In the genomic region with DNA sequence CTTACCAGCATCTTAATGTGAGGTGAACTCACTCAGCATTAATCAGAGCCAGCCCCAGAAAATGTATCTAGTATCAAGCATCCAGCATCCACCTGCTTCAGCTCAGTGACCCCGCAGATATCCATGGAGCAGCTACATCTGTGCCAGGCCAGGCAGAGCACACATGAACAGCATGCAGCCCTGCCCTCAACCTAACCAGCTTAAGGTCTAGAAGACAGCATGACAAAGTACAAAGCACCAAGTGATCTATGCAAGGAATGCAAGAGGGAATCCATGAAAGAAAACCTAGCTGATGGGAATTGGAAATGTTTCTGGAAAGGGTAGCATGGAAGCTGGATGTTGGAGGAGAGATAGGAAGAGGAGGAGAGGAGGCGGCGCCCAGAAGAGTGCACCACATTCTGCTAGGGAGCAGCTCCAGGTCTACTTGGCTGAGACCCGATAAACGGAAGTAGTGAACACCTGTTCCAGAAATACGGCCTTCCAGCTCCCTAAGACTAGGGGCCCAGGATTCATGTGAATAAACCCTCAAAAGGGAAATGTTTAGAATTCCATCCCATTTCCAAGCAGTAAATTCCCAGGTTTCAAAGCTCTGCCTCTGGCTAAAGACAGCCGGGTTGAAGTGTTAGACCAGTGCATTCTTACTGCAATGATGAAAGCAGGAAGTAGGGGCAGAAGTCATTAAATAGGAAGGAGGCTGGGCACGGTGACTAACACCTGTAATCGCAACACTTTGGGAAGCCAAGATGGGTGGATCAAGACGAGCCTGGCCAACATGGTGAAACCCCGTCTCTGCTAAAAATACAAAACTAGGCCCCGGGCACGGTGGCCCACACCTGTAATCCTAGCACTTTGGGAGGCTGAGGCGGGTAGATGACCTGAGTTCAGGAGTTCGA, we compare ENCODE assay signal across 10 cellular contexts. TPM values are rescaled to one million over a fixed set of nuclear protein-coding genes. Genes with fewer than 3 reads are reported as not detected.
DNase-seq lines count a peak whose midpoint lies in the region; ATAC-seq and TF ChIP-seq lines count a peak whose summit lies in the region.
"Had no signal": no experiment of that assay in that cellular context is flagged by ENCODE, and none has a peak within 500 bp of the region (broad histone marks: within the 10 kb centered on the region; RNA-seq: fewer than 3 reads in every experiment).

No MANE protein-coding gene starts in this region.

- no peak overlapping the region for H3K4me3 Mint-ChIP-seq in H9

- H3K27ac ChIP-seq in H9 (ENCODE audit: insufficient read length, low read depth, low read length) (no peak overlapping the region), PC-9 (peak overlapping the region; percentile 65), psoas muscle (peak overlapping the region; percentile 78)

- H2BK120ac ChIP-seq in H9 (ENCODE audit: low read depth, low read length, poor library complexity, severe bottlenecking), result no peak overlapping the region

- no peak overlapping the region for H3K14ac ChIP-seq in H9 (ENCODE audit: insufficient read depth, low read length)

- no peaks in the 10 kb centered on the region for H3K79me1 ChIP-seq in H9 (ENCODE audit: insufficient read depth, low read depth, low read length, poor library complexity, severe bottlenecking)

- H3K4me1 Mint-ChIP-seq in H9, result peaks cover 9 to 17% of the 10 kb centered on the region in 2 experiments

- no peak overlapping the region for H2BK20ac ChIP-seq in H9 (ENCODE audit: low read depth, low read length, poor library complexity, severe bottlenecking)

- H2AFZ ChIP-seq in H9 (ENCODE audit: low read length) (no peak overlapping the region), PC-9 (no peak overlapping the region)

- no peak overlapping the region for H3K9ac ChIP-seq in H9 (ENCODE audit: extremely low read depth, insufficient read length, low read length)

- no peak overlapping the region for H3T11ph ChIP-seq in H9 (ENCODE audit: low read length)

- no peak overlapping the region for H3K4ac ChIP-seq in H9 (ENCODE audit: low read depth, low read length)

- H2BK15ac ChIP-seq in H9 (ENCODE audit: low read depth, low read length), result no peak overlapping the region

- WGBS in H9 (ENCODE audit: extremely low coverage, insufficient read length, low lambda C conversion rate), result no CpG with 5 or more reads among the region's 15 CpGs
- 25 to 38% (median 26%) methylated on average over 15 of the region's 15 CpGs for WGBS in psoas muscle, 3 donors

- H3K23me2 ChIP-seq in H9 (ENCODE audit: insufficient read length, low read depth, low read length, poor library complexity, severe bottlenecking), result no peaks in the 10 kb centered on the region

- no TSS peak for BruUV-seq in PC-9 (replicated peaks; lab: Mats Ljungman, UMichigan)

- no peaks in the 10 kb centered on the region for H3K9me3 Mint-ChIP-seq in H9

- no peak overlapping the region for H2AK5ac ChIP-seq in H9 (ENCODE audit: insufficient read length, low read length)

- ATAC-seq in psoas muscle (peak; percentile 65 to 77 (median 72)), HG03108 (IDR thresholded peaks at IDR 0.05; ENCODE audit: unreplicated experiment) (no peak)

- no peak overlapping the region for H4K8ac ChIP-seq in H9 (replicated peaks; ENCODE audit: insufficient read length, low read depth, low read length)

- H3K36me3 Mint-ChIP-seq in H9 (ENCODE audit: insufficient read depth in 1 of 3, low read depth in 3 of 3), result peaks cover 26 to 42% (median 40%) of the 10 kb centered on the region in 3 experiments; a peak in 6 of 7 replicates

- peak; percentile 48 for DNase-seq in H9
- peak; percentile 55 to 89 for DNase-seq in PC-9
- peak; percentile 65 for DNase-seq in fibroblast of gingiva (ENCODE audit: low read depth)
- peak in 1 of 2 donors; percentile 74 for DNase-seq in psoas muscle
- no peak for DNase-seq in NCI-H128 (lab: John Stamatoyannopoulos, UW; ENCODE audit: unreplicated experiment)
- no peak for DNase-seq in erythroblast (lab: John Stamatoyannopoulos, UW)
- DNase-seq in HuH-7.5 (ENCODE audit: low spot score), result no peak
- DNase-seq: hypothalamus, MV-4-11 had no signal

- H3K4me3 ChIP-seq in PC-9, result no peak overlapping the region; the same call in 1 of the 2 replicates
- no peak overlapping the region for H3K4me3 ChIP-seq in psoas muscle

- H3K4me1 ChIP-seq in H9 (ENCODE audit: insufficient read depth, low read length) (peaks cover 3% of the 10 kb centered on the region; the same call in 1 of the 2 replicates), PC-9 (replicated peaks; ENCODE audit: insufficient read depth) (peaks cover 19% of the 10 kb centered on the region), psoas muscle (peaks cover 35% of the 10 kb centered on the region)

- H3K27me3 ChIP-seq in H9 (ENCODE audit: insufficient read depth, low read length), result no peaks in the 10 kb centered on the region
- H3K27me3 ChIP-seq in PC-9 (ENCODE audit: insufficient read depth, low read depth), result no peaks in the 10 kb centered on the region
- no peaks in the 10 kb centered on the region for H3K27me3 ChIP-seq in psoas muscle (ENCODE audit: insufficient read depth in 3 of 3, low read length in 2 of 3)

- H4K91ac ChIP-seq in H9 (ENCODE audit: insufficient read length, low read depth, low read length), result no peak overlapping the region

- no peak overlapping the region for H2BK12ac ChIP-seq in H9 (ENCODE audit: insufficient read length, low read depth, low read length)

- H3K36me3 ChIP-seq in PC-9 (ENCODE audit: low read depth), result peaks cover 9% of the 10 kb centered on the region; the same call in 1 of the 2 replicates
- H3K36me3 ChIP-seq in psoas muscle (ENCODE audit: insufficient read depth in 1 of 2, low read depth in 1 of 2), result peaks cover 0 to 36% of the 10 kb centered on the region in 2 donors

- CTCF ChIA-PET in PC-9 (lab: Charles Lee), result interaction anchor here (0.7 to 1.1 kb wide), 3 partner anchors 13 to 259 kb away, joined by 3 to 6 read pairs (median 4); no protein-coding TSS in a partner anchor

- H4K20me1 ChIP-seq in H9 (ENCODE audit: control insufficient read depth, insufficient read depth, insufficient read length) (no peaks in the 10 kb centered on the region), PC-9 (ENCODE audit: insufficient read depth) (no peaks in the 10 kb centered on the region)

- H3K4me2 ChIP-seq in H9 (ENCODE audit: insufficient read depth, insufficient read length, low read length) (no peak overlapping the region), PC-9 (peak overlapping the region; percentile 44)

- POLR2A ChIA-PET in PC-9 (lab: Charles Lee; ENCODE audit: unreplicated experiment), result interaction anchor here (0.5 to 0.6 kb wide), 2 partner anchors 72 to 200 kb away, joined by 4 read pairs; a partner anchor contains a TSS

- intact Hi-C loops in PC-9 (cut with micrococcal nuclease; ENCODE audit: unreplicated experiment), result loop anchor here (10.0 kb wide), 1 partner anchor 333 kb away; no protein-coding TSS in a partner anchor
- intact Hi-C loops in psoas muscle (cut with DNase I), result no loop called here

- H3K9me3 ChIP-seq in H9 (ENCODE audit: control insufficient read depth, low read depth, low read length) (no peaks in the 10 kb centered on the region), PC-9 (ENCODE audit: insufficient read depth, low read depth) (no peaks in the 10 kb centered on the region), psoas muscle (no peaks in the 10 kb centered on the region)

- no peaks in the 10 kb centered on the region for H3K9me2 ChIP-seq in PC-9 (ENCODE audit: insufficient read depth)

- H3K18ac ChIP-seq in H9 (ENCODE audit: insufficient read length, low read depth, low read length), result no peak overlapping the region

- peaks cover 2% of the 10 kb centered on the region; the same call in 1 of the 2 replicates for H3K27me3 Mint-ChIP-seq in H9 (ENCODE audit: low read depth)

- peaks cover 53% of the 10 kb centered on the region for H3F3A ChIP-seq in PC-9 (ENCODE audit: insufficient read depth, low read depth)

- no peak overlapping the region for H3K56ac ChIP-seq in H9 (ENCODE audit: insufficient read length, low read depth, low read length)

- no peak overlapping the region for H4K5ac ChIP-seq in H9 (ENCODE audit: insufficient read length, low read depth, low read length)

- H3K79me2 ChIP-seq in H9 (ENCODE audit: insufficient read depth, low read length) (no peaks in the 10 kb centered on the region), PC-9 (ENCODE audit: low read depth) (no peaks in the 10 kb centered on the region)

- TF ChIP-seq CTCF in H9 (conservative IDR thresholded peaks at IDR 0.05) (no peak), PC-9 (conservative IDR thresholded peaks at IDR 0.05) (no peak), psoas muscle (IDR thresholded peaks at IDR 0.05) (no peak)

- H2BK5ac ChIP-seq in H9 (ENCODE audit: insufficient read length, low read length), result no peak overlapping the region

- H3K27ac Mint-ChIP-seq in H9, result peak overlapping the region; percentile 2 to 88 (median 25); a peak in 3 of 7 replicates

- no peak overlapping the region for H3K23ac ChIP-seq in H9 (ENCODE audit: insufficient read length, low read depth, low read length)

- TF ChIP-seq POLR2A in erythroblast (IDR thresholded peaks at IDR 0.05; ENCODE audit: low read length), result no peak

RNA-seq across cellular contexts. Expression of a gene that starts 23.5 kb away (rescaled TPM):
- total RNA-seq in H9 (2021), result 33.6 and 34.9 TPM in 2 replicates
- 21.2 and 22.3 TPM in 2 replicates for total RNA-seq in PC-9 (2021)
- 10 to 100 TPM in 3 of 4 donors, 1 to 10 TPM in 1; 8.7 to 15.8 (median 11.9) TPM for total RNA-seq in psoas muscle
- 10 to 100 TPM in 1 of 3 donors, 1 to 10 TPM in 2; 7.2 to 12.3 (median 9.0) TPM for polyA plus RNA-seq in psoas muscle

RNA-seq across cellular contexts. Expression of a gene that starts 59.1 kb away (rescaled TPM):
- 1.3 and 1.6 TPM in 2 replicates for total RNA-seq in H9 (2021)
- total RNA-seq in PC-9 (2021), result 0.63 and 0.74 TPM in 2 replicates
- total RNA-seq in psoas muscle, result 1 to 10 TPM in 2 of 4 donors, under 1 TPM in 2; 0.32 to 2.0 (median 1.2) TPM
- polyA plus RNA-seq in psoas muscle, result 1 to 10 TPM in 1 of 3 donors, under 1 TPM in 2; 0.42 to 1.9 (median 0.62) TPM

Comparison
In these comparisons a context has a peak if more than half of its experiments do, and no peak if none do; other contexts are left out.
1. DNase-seq: peak in H9 (single experiment), PC-9 (2 of 2) and fibroblast of gingiva (single experiment); none in NCI-H128 (single experiment), erythroblast (0 of 2) and HuH-7.5 (single experiment).